8 cellular contexts compared by ENCODE assay signal in genomic region chr9:88387733-88388202, GRCh38. TPM values are rescaled to one million over a fixed set of nuclear protein-coding genes. Genes with fewer than 3 reads are reported as not detected.
DNase-seq lines count a peak whose midpoint lies in the region; ATAC-seq, FAIRE-seq and TF ChIP-seq lines count a peak whose summit lies in the region.

No MANE protein-coding gene starts in this region.

- H3K4me3 ChIP-seq in ACC112 (ENCODE audit: low read depth, low read length), result peak overlapping the region; percentile 99
- H3K4me3 ChIP-seq in PC-3 (ENCODE audit: low read length), result peak overlapping the region; percentile 93
- H3K4me3 ChIP-seq in osteoblast (ENCODE audit: insufficient read depth, low read length), result peak overlapping the region; percentile 95

- H3F3A ChIP-seq in PC-3 (ENCODE audit: low read length, unreplicated experiment), result no peaks in the 10 kb centered on the region

- CTCF ChIA-PET in PC-3 (lab: Charles Lee), result no interaction called here

- no peak for FAIRE-seq in GM12891 (lab: Jason Lieb, UNC)

- TF ChIP-seq POLR2A in GM12891 (IDR thresholded peaks at IDR 0.05; ENCODE audit: low read depth, low read length), result no peak

- H3K9me3 ChIP-seq in PC-3 (ENCODE audit: low read length) (no peaks in the 10 kb centered on the region), osteoblast (ENCODE audit: low read depth, low read length) (no peaks in the 10 kb centered on the region)

- TF ChIP-seq CTCF in PC-3 (conservative IDR thresholded peaks at IDR 0.05; ENCODE audit: low read depth, low read length) (no peak), osteoblast (IDR thresholded peaks at IDR 0.05; ENCODE audit: extremely low read depth, low read depth, low read length) (no peak)

- peaks cover 38% of the 10 kb centered on the region for H3K79me2 ChIP-seq in ACC112 (ENCODE audit: control insufficient read depth, insufficient read depth, low read length, unreplicated experiment)
- peaks cover 57% of the 10 kb centered on the region for H3K79me2 ChIP-seq in PC-3 (ENCODE audit: low read length)
- peaks cover 44% of the 10 kb centered on the region for H3K79me2 ChIP-seq in osteoblast (ENCODE audit: insufficient read depth, low read length)

- POLR2A ChIA-PET in PC-3 (lab: Charles Lee; ENCODE audit: unreplicated experiment), result interaction anchor here (0.5 kb wide), 2 partner anchors 117 to 147 kb away, joined by 10 to 13 read pairs; partner anchors contain the start of gene NXNL2

- H3K36me3 ChIP-seq in ACC112 (ENCODE audit: insufficient read depth, low read length) (no peaks in the 10 kb centered on the region), PC-3 (ENCODE audit: low read depth, low read length) (peaks cover 7% of the 10 kb centered on the region; the same call in 1 of the 2 replicates), osteoblast (ENCODE audit: insufficient read depth, low read length) (peaks cover 10% of the 10 kb centered on the region)

- BruUV-seq in PC-3 (replicated peaks; lab: Mats Ljungman, UMichigan), result TSS peak; percentile 74

- H3K27me3 ChIP-seq in ACC112 (ENCODE audit: insufficient read depth, low read length) (no peaks in the 10 kb centered on the region), PC-3 (ENCODE audit: low read length) (no peaks in the 10 kb centered on the region), osteoblast (ENCODE audit: insufficient read depth, low read length) (no peaks in the 10 kb centered on the region)

- H3K4me1 ChIP-seq in ACC112 (ENCODE audit: control insufficient read depth, insufficient read depth, low read length, unreplicated experiment), result peaks cover 23% of the 10 kb centered on the region
- H3K4me1 ChIP-seq in PC-3 (ENCODE audit: insufficient read depth, low read length), result peaks cover 11% of the 10 kb centered on the region
- H3K4me1 ChIP-seq in osteoblast (ENCODE audit: insufficient read depth, low read length), result peaks cover 31% of the 10 kb centered on the region

- no peaks in the 10 kb centered on the region for H3K9me2 ChIP-seq in PC-3 (replicated peaks; ENCODE audit: low read length)

- DNase-seq in PC-3, result peak; percentile 52
- peak; percentile 22 for DNase-seq in activated naive CD4-positive, alpha-beta T cell treated with anti-CD3 and anti-CD28 coated beads, Interleukin-2, amount 50 U/mL, for 16 hours
- peak; percentile 72 for DNase-seq in Right ventricle myocardium inferior (ENCODE audit: missing footprints)
- peak; percentile 86 for DNase-seq in osteoblast (ENCODE audit: insufficient read length, low spot score, missing footprints)
- DNase-seq in GM12891 (ENCODE audit: insufficient read length, low spot score), result no peak

- H3K27ac ChIP-seq in ACC112 (ENCODE audit: low read depth, low read length) (peak overlapping the region; percentile 61; the same call in 1 of the 2 replicates), PC-3 (ENCODE audit: low read length) (peak overlapping the region; percentile 84), osteoblast (ENCODE audit: low read depth, low read length) (peak overlapping the region; percentile 73)

- intact Hi-C loops in PC-3 (cut with micrococcal nuclease), result loop anchor here (1.0 to 10.0 kb wide), 4 partner anchors 115 to 283 kb away; no protein-coding TSS in a partner anchor
- intact Hi-C loops in Right ventricle myocardium inferior (cut with DNase I), result loop anchor here (5.0 to 10.0 kb wide), 3 partner anchors 195 to 413 kb away; partner anchors contain the start of gene CDK20

- H3K4me2 ChIP-seq in PC-3 (ENCODE audit: low read length) (peak overlapping the region; percentile 95), osteoblast (ENCODE audit: insufficient read depth, low read length) (peak overlapping the region; percentile 92)

- H3K9ac ChIP-seq in PC-3 (ENCODE audit: low read length), result peak overlapping the region; percentile 86

- H4K20me1 ChIP-seq in PC-3 (ENCODE audit: low read length) (peaks cover 19% of the 10 kb centered on the region; the same call in 1 of the 2 replicates), osteoblast (ENCODE audit: insufficient read depth, low read length) (peaks cover 5% of the 10 kb centered on the region)

- H2AFZ ChIP-seq in ACC112 (ENCODE audit: low read length, unreplicated experiment), result peak overlapping the region; percentile 100
- H2AFZ ChIP-seq in PC-3 (ENCODE audit: low read length), result peak overlapping the region; percentile 91
- H2AFZ ChIP-seq in osteoblast (ENCODE audit: low read length), result peak overlapping the region; percentile 99

- ATAC-seq in GM18498 (IDR thresholded peaks at IDR 0.05; ENCODE audit: unreplicated experiment) (peak; percentile 1), HG03064 (IDR thresholded peaks at IDR 0.05; ENCODE audit: low read depth, unreplicated experiment) (peak; percentile 9), PC-3 (peak; percentile 58), Right ventricle myocardium inferior (peak; percentile 61)

TF ChIP-seq in GM12891, 5 proteins besides CTCF, POLR2A, EP300 and RAD21:
- TF ChIP-seq POU2F2 (IDR thresholded peaks at IDR 0.05; ENCODE audit: low read depth, low read length) (no peak), PAX5 (IDR thresholded peaks at IDR 0.05; ENCODE audit: insufficient read depth, low read length, severe bottlenecking) (no peak), SPI1 (IDR thresholded peaks at IDR 0.05; ENCODE audit: low read depth, low read length) (no peak), TAF1 (IDR thresholded peaks at IDR 0.05; ENCODE audit: low read depth, low read length) (no peak), POLR2AphosphoS5 (IDR thresholded peaks at IDR 0.05; ENCODE audit: low read depth, low read length) (no peak)

RNA-seq across cellular contexts. Expression of gene SPIN1, which starts 0.5 kb away (rescaled TPM):
- total RNA-seq in PC-3 (2014; rRNA removed), result 37.9 and 46.2 TPM in 2 replicates
- total RNA-seq in Right ventricle myocardium inferior, result 48.8 TPM
- 159 and 162 TPM in 2 replicates for total RNA-seq in osteoblast
- polyA plus RNA-seq in GM12891 (2012; ENCODE audit: low read depth, missing spikeins), result 5.6 TPM

Comparison
In these comparisons a context has a peak if more than half of its experiments do, and no peak if none do; other contexts are left out.
1. ATAC-seq: peak in every context shown above with its lines; median percentile 61 in Right ventricle myocardium inferior; 58 in PC-3; 9 in HG03064; 1 in GM18498.